Comparison of ENCODE assay signal across 1 cellular context in genomic region chr17:79990051-79990592, GRCh38.
TF ChIP-seq lines count a peak whose summit lies in the region.

No MANE protein-coding gene starts in this region.

TF ChIP-seq in HepG2, 621 proteins besides CTCF, POLR2A, EP300 and RAD21 (continued from another document and continues in another):
- peak; percentile 63; the same call in 1 of the 2 replicates for TF ChIP-seq ZNF770 (CRISPR knock-in tag; IDR thresholded peaks at IDR 0.05)
- TF ChIP-seq THAP9 (CRISPR knock-in tag; IDR thresholded peaks at IDR 0.05; ENCODE audit: borderline replicate concordance), result 0 out of 2 replicates have a peak, but pooled peaks have one; percentile 5
- no peak for TF ChIP-seq ZNF30 (CRISPR knock-in tag; IDR thresholded peaks at IDR 0.05)
- no peak for TF ChIP-seq RBAK (CRISPR knock-in tag; IDR thresholded peaks at IDR 0.05)
- TF ChIP-seq ZNF318 (CRISPR knock-in tag; IDR thresholded peaks at IDR 0.05), result peak; percentile 73; the same call in 1 of the 2 replicates
- no peak for TF ChIP-seq PRDM10 (CRISPR knock-in tag; IDR thresholded peaks at IDR 0.05; ENCODE audit: low read depth)
- TF ChIP-seq ELF3 (CRISPR knock-in tag; IDR thresholded peaks at IDR 0.05), result peak; percentile 75
- TF ChIP-seq SMAD9 (CRISPR knock-in tag; IDR thresholded peaks at IDR 0.05), result no peak
- 0 out of 2 replicates have a peak, but pooled peaks have one; percentile 66 for TF ChIP-seq TRAFD1 (CRISPR knock-in tag; IDR thresholded peaks at IDR 0.05; ENCODE audit: borderline replicate concordance)
- TF ChIP-seq DNMT3B (CRISPR knock-in tag; conservative IDR thresholded peaks at IDR 0.05), result 0 out of 2 replicates have a peak, but pooled peaks have one; percentile 56
- peak; percentile 70; the same call in 1 of the 2 replicates for TF ChIP-seq SP4 (CRISPR knock-in tag; IDR thresholded peaks at IDR 0.05)
- TF ChIP-seq ZNF512 (CRISPR knock-in tag; IDR thresholded peaks at IDR 0.05), result no peak
- TF ChIP-seq ZNF790 (CRISPR knock-in tag; IDR thresholded peaks at IDR 0.05; ENCODE audit: borderline replicate concordance), result no peak
- TF ChIP-seq FOXK1 (CRISPR knock-in tag; IDR thresholded peaks at IDR 0.05; ENCODE audit: borderline replicate concordance, low read depth), result peak; percentile 86; the same call in 1 of the 2 replicates
- TF ChIP-seq ZNF672 (CRISPR knock-in tag; IDR thresholded peaks at IDR 0.05), result no peak
- no peak for TF ChIP-seq ETS1 (CRISPR knock-in tag; IDR thresholded peaks at IDR 0.05)
- TF ChIP-seq AHDC1 (CRISPR knock-in tag; IDR thresholded peaks at IDR 0.05; ENCODE audit: borderline replicate concordance), result no peak
- TF ChIP-seq SCMH1 (CRISPR knock-in tag; IDR thresholded peaks at IDR 0.05; ENCODE audit: borderline replicate concordance), result no peak
- TF ChIP-seq PRMT3 (CRISPR knock-in tag; IDR thresholded peaks at IDR 0.05; ENCODE audit: borderline replicate concordance, low read depth), result no peak; the same call in 1 of the 2 replicates
- no peak for TF ChIP-seq ZNF3 (CRISPR knock-in tag; IDR thresholded peaks at IDR 0.05)
- no peak for TF ChIP-seq U2AF2 (IDR thresholded peaks at IDR 0.05; ENCODE audit: low read depth, low read length)
